ENCODE assay signal across 22 cellular contexts in the genomic region with DNA sequence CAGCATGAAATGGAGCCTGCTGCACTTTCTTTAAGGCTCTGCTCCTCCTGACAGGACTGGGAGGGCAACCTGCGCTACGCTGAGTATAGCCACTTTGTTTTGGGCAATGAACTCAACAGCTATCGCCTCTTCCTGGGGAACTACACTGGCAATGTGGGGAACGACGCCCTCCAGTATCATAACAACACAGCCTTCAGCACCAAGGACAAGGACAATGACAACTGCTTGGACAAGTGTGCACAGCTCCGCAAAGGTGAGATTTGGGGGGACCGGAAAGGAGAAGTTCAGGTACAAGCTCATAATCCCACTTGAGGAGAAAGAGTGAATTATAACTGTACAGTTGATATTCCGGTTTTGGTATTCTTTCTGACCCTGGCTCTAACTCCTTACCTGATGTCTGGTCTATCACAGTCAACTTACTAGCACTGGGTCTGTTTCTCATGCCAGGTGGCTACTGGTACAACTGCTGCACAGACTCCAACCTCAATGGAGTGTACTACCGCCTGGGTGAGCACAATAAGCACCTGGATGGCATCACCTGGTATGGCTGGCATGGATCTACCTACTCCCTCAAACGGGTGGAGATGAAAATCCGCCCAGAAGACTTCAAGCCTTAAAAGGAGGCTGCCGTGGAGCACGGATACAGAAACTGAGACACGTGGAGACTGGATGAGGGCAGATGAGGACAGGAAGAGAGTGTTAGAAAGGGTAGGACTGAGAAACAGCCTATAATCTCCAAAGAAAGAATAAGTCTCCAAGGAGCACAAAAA. TPM values are rescaled to one million over a fixed set of nuclear protein-coding genes. Genes with fewer than 3 reads are reported as not detected.
A peak's percentile ranks its signal among the peaks of the same experiment; 100 is the strongest.
DNase-seq lines count a peak whose midpoint lies in the region; ATAC-seq and TF ChIP-seq lines count a peak whose summit lies in the region.
"Had no signal": no experiment of that assay in that cellular context is flagged by ENCODE, and none has a peak within 500 bp of the region (broad histone marks: within the 10 kb centered on the region; RNA-seq: fewer than 3 reads in every experiment).

No MANE protein-coding gene starts in this region.

- ATAC-seq in HCT116 (no peak), T-helper 17 cell (no peak), HG03039 (IDR thresholded peaks at IDR 0.05; ENCODE audit: unreplicated experiment) (no peak), body of pancreas (no peak)
- ATAC-seq in effector memory CD8-positive, alpha-beta T cell (replicated peaks), result no peak

- TF ChIP-seq CTCF in HCT116 (IDR thresholded peaks at IDR 0.05 in 2 of 3, conservative IDR thresholded peaks at IDR 0.05 in 1 of 3; ENCODE audit: borderline replicate concordance in 1 of 3, insufficient read depth in 1 of 3, low read depth in 2 of 3, low read length in 2 of 3), result no peak
- TF ChIP-seq CTCF in body of pancreas (IDR thresholded peaks at IDR 0.05), result no peak

- no peaks in the 10 kb centered on the region for H3K27me3 Mint-ChIP-seq in T-helper 17 cell
- H3K27me3 Mint-ChIP-seq in effector memory CD8-positive, alpha-beta T cell, result no peaks in the 10 kb centered on the region
- H3K27me3 Mint-ChIP-seq: CD4-positive, alpha-beta T cell had no signal

- TF ChIP-seq POLR2A in HCT116 (IDR thresholded peaks at IDR 0.05; ENCODE audit: borderline replicate concordance, extremely low read depth, insufficient read depth, insufficient read length) (no peak), body of pancreas (IDR thresholded peaks at IDR 0.05) (no peak)

- peaks cover 3% of the 10 kb centered on the region for H3K4me1 Mint-ChIP-seq in T-helper 17 cell
- H3K4me1 Mint-ChIP-seq in effector memory CD8-positive, alpha-beta T cell (ENCODE audit: low read depth in 2 of 2), result no peaks in the 10 kb centered on the region

- H3K4me3 ChIP-seq in HCT116 (replicated peaks in 1 of 2; ENCODE audit: low read depth in 1 of 2, low read length in 2 of 2), result no peak overlapping the region
- no peak overlapping the region for H3K4me3 ChIP-seq in body of pancreas
- H3K4me3 ChIP-seq: BLaER1, Peyer's patch had no signal

- no peak for TF ChIP-seq RAD21 in HCT116 (IDR thresholded peaks at IDR 0.05; ENCODE audit: low read depth)

- H2AFZ ChIP-seq in HCT116 (ENCODE audit: low read depth, low read length, poor library complexity, severe bottlenecking), result no peak overlapping the region

- no TSS peak for BruUV-seq in HCT116 (replicated peaks; lab: Mats Ljungman, UMichigan)

- RAD21 ChIA-PET in HCT116 (lab: Charles Lee; ENCODE audit: low non-redundant PET in 1 of 2, low total read pairs in 2 of 2, uncharacterized antibody in 2 of 2, unreplicated experiment in 2 of 2), result no interaction called here

- H4K20me1 ChIP-seq in HCT116 (ENCODE audit: insufficient read depth), result no peaks in the 10 kb centered on the region

- H3K4me2 ChIP-seq in HCT116 (ENCODE audit: low read length), result no peak overlapping the region
- H3K4me2 ChIP-seq: BLaER1 had no signal

- POLR2A ChIA-PET in HCT116 (lab: Charles Lee), result no interaction called here

- H3K79me2 ChIP-seq in HCT116 (ENCODE audit: insufficient read depth, low read length), result no peaks in the 10 kb centered on the region

- peaks cover 6% of the 10 kb centered on the region for H3K36me3 Mint-ChIP-seq in T-helper 17 cell (ENCODE audit: low read depth)
- peaks cover 61% of the 10 kb centered on the region for H3K36me3 Mint-ChIP-seq in effector memory CD8-positive, alpha-beta T cell (ENCODE audit: insufficient read depth)

- H3K9me2 ChIP-seq in HCT116 (ENCODE audit: insufficient read depth), result no peaks in the 10 kb centered on the region

- H3K9me3 ChIP-seq in HCT116 (ENCODE audit: control insufficient read depth in 1 of 2, insufficient read depth in 1 of 2, low read depth in 1 of 2, low read length in 2 of 2), result no peaks in the 10 kb centered on the region
- no peaks in the 10 kb centered on the region for H3K9me3 ChIP-seq in T-helper 17 cell (ENCODE audit: control insufficient read depth, low read length, poor library complexity, severe bottlenecking)
- H3K9me3 ChIP-seq in body of pancreas, result no peaks in the 10 kb centered on the region
- H3K9me3 ChIP-seq: BLaER1, Peyer's patch had no signal

- DNase-seq in HCT116 (ENCODE audit: low read depth, low spot score) (no peak), T-helper 17 cell (no peak), dermis blood vessel endothelial cell (peak; percentile 17), putamen (ENCODE audit: low spot score) (peak; percentile 63), body of pancreas (no peak)
- no peak for DNase-seq in effector memory CD8-positive, alpha-beta T cell
- DNase-seq: ACHN; CD4-positive, alpha-beta T cell; COR-L47; DMS 273 treated with DMSO at 0.1 percent for 48 hours; KBM-7; MM.1S; NCI-H1092 treated with DMSO at 0.1 percent for 48 hours; NCI-H1436 treated with DMSO at 0.1 percent for 48 hours; NCI-H1930; NCI-H226; NCI-H524 treated with DMSO at 0.1 percent for 48 hours; NCI-H82; Peyer's patch had no signal

- intact Hi-C loops in HCT116 (cut with micrococcal nuclease) (no loop called here), body of pancreas (cut with DNase I) (no loop called here)

- H3K4me1 ChIP-seq in HCT116 (ENCODE audit: control insufficient read depth in 1 of 2, insufficient read depth in 2 of 2, low read length in 2 of 2), result no peaks in the 10 kb centered on the region
- H3K4me1 ChIP-seq in body of pancreas, result no peaks in the 10 kb centered on the region
- H3K4me1 ChIP-seq: BLaER1, Peyer's patch had no signal

- H3K27me3 ChIP-seq in HCT116 (ENCODE audit: insufficient read depth, low read length) (no peaks in the 10 kb centered on the region), body of pancreas (no peaks in the 10 kb centered on the region)
- H3K27me3 ChIP-seq: BLaER1, Peyer's patch had no signal

- CTCF ChIA-PET in HCT116 (lab: Charles Lee), result no interaction called here

- H3K9me3 Mint-ChIP-seq in effector memory CD8-positive, alpha-beta T cell, result no peaks in the 10 kb centered on the region
- H3K9me3 Mint-ChIP-seq: CD4-positive, alpha-beta T cell had no signal

- H3K36me3 ChIP-seq in HCT116 (ENCODE audit: control insufficient read depth in 1 of 2, insufficient read depth in 2 of 2, low read length in 2 of 2) (peaks cover 23 to 25% of the 10 kb centered on the region in 2 experiments; a peak in 2 of 4 replicates), body of pancreas (replicated peaks in 1 of 2; ENCODE audit: insufficient read depth in 1 of 2, low read depth in 2 of 2) (peaks cover 0 to 8% of the 10 kb centered on the region in 2 donors)

- H3K4me3 Mint-ChIP-seq in T-helper 17 cell, result no peak overlapping the region
- no peak overlapping the region for H3K4me3 Mint-ChIP-seq in effector memory CD8-positive, alpha-beta T cell
- H3K4me3 Mint-ChIP-seq: CD4-positive, alpha-beta T cell had no signal

- no peak overlapping the region for H3K27ac ChIP-seq in HCT116 (ENCODE audit: low read depth, low read length)
- H3K27ac ChIP-seq in body of pancreas, result no peak overlapping the region
- H3K27ac ChIP-seq: BLaER1, Peyer's patch had no signal

- WGBS in body of pancreas, 2 donors, result 88 to 89% methylated on average over 14 of the region's 14 CpGs

- peak overlapping the region; percentile 41 for H3K27ac Mint-ChIP-seq in T-helper 17 cell
- peak overlapping the region in 1 of 2 donors; percentile 56 for H3K27ac Mint-ChIP-seq in effector memory CD8-positive, alpha-beta T cell
- H3K27ac Mint-ChIP-seq: CD4-positive, alpha-beta T cell had no signal

- no peak overlapping the region for H3K9ac ChIP-seq in HCT116 (ENCODE audit: low read length)
- H3K9ac ChIP-seq: BLaER1 had no signal

TF ChIP-seq in HCT116, 20 proteins besides CTCF, POLR2A, EP300 and RAD21:
- TF ChIP-seq FOSL1 (IDR thresholded peaks at IDR 0.05; ENCODE audit: low read depth), result no peak
- TF ChIP-seq, protein P1, sequence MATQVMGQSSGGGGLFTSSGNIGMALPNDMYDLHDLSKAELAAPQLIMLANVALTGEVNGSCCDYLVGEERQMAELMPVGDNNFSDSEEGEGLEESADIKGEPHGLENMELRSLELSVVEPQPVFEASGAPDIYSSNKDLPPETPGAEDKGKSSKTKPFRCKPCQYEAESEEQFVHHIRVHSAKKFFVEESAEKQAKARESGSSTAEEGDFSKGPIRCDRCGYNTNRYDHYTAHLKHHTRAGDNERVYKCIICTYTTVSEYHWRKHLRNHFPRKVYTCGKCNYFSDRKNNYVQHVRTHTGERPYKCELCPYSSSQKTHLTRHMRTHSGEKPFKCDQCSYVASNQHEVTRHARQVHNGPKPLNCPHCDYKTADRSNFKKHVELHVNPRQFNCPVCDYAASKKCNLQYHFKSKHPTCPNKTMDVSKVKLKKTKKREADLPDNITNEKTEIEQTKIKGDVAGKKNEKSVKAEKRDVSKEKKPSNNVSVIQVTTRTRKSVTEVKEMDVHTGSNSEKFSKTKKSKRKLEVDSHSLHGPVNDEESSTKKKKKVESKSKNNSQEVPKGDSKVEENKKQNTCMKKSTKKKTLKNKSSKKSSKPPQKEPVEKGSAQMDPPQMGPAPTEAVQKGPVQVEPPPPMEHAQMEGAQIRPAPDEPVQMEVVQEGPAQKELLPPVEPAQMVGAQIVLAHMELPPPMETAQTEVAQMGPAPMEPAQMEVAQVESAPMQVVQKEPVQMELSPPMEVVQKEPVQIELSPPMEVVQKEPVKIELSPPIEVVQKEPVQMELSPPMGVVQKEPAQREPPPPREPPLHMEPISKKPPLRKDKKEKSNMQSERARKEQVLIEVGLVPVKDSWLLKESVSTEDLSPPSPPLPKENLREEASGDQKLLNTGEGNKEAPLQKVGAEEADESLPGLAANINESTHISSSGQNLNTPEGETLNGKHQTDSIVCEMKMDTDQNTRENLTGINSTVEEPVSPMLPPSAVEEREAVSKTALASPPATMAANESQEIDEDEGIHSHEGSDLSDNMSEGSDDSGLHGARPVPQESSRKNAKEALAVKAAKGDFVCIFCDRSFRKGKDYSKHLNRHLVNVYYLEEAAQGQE (IDR thresholded peaks at IDR 0.05; ENCODE audit: low read depth), result peak; percentile 49

RNA-seq across cellular contexts. Expression of a gene that starts 5.4 kb away (rescaled TPM):
- total RNA-seq in HCT116 (2021; ENCODE audit: unreplicated experiment) (not detected), T-helper 17 cell (not detected), dermis blood vessel endothelial cell (not detected in 2 replicates), body of pancreas (1 to 10 TPM; 3.6 to 4.9 TPM)
- polyA plus RNA-seq in HCT116 (2012), result not detected in 2 replicates
- total RNA-seq: CD4-positive, alpha-beta T cell; H1 had no signal
- polyA plus RNA-seq: H1 had no signal

Comparison
In these comparisons a context has a peak if more than half of its experiments do, and no peak if none do; other contexts are left out.
1. DNase-seq: peak in dermis blood vessel endothelial cell (single experiment) and putamen (single experiment); none in HCT116 (single experiment), T-helper 17 cell (0 of 3), effector memory CD8-positive, alpha-beta T cell (0 of 3) and body of pancreas (0 of 4).